ENCODE assay signal across 8 cellular contexts in genomic region chr7:55018361-55019328, GRCh38. TPM values are rescaled to one million over a fixed set of nuclear protein-coding genes. Genes with fewer than 3 reads are reported as not detected.
A peak's percentile ranks its signal among the peaks of the same experiment; 100 is the strongest.
DNase-seq lines count a peak whose midpoint lies in the region; ATAC-seq, FAIRE-seq and TF ChIP-seq lines count a peak whose summit lies in the region.

Gene EGFR (plus strand): TSS chr7:55019017. CDS start chr7:55019278, 261 bp downstream.

- H3K27me3 ChIP-seq in PC-9 (ENCODE audit: insufficient read depth, low read depth) (no peaks in the 10 kb centered on the region), endothelial cell of umbilical vein (ENCODE audit: control insufficient read depth in 2 of 2, insufficient read depth in 2 of 2, low read length in 2 of 2) (peaks cover 17 to 29% of the 10 kb centered on the region in 2 experiments), lung (ENCODE audit: control insufficient read depth, insufficient read depth) (no peaks in the 10 kb centered on the region), testis (no peaks in the 10 kb centered on the region)

- intact Hi-C loops in PC-9 (cut with micrococcal nuclease; ENCODE audit: unreplicated experiment), result loop anchor here (1.0 kb wide), 4 partner anchors 22 to 244 kb away; no protein-coding TSS in a partner anchor
- intact Hi-C loops in endothelial cell of umbilical vein (cut with micrococcal nuclease), result loop anchor here (1.0 to 10.0 kb wide), 3 partner anchors 114 to 237 kb away; no protein-coding TSS in a partner anchor
- intact Hi-C loops in testis (cut with DNase I; ENCODE audit: low total_unique reads), result no loop called here

- H3K27ac ChIP-seq in PC-9 (peak within 1 kb of the TSS; percentile 68), endothelial cell of umbilical vein (ENCODE audit: insufficient read depth, low read depth, low read length) (peak within 1 kb of the TSS; percentile 40), lung (ENCODE audit: low read depth in 1 of 2, low read length in 1 of 2) (peak within 1 kb of the TSS; percentile 84 to 96), testis (peak within 1 kb of the TSS; percentile 92 to 95)

- H3K4me2 ChIP-seq in PC-9 (peak within 1 kb of the TSS; percentile 85), endothelial cell of umbilical vein (ENCODE audit: insufficient read depth, low read length) (peak within 1 kb of the TSS; percentile 90)

- ATAC-seq in lung (ENCODE audit: insufficient read depth, low FRiP score) (peak; percentile 80), GM21528 (IDR thresholded peaks at IDR 0.05; ENCODE audit: low FRiP score, unreplicated experiment) (no peak)

- H3K9me3 ChIP-seq in PC-9 (ENCODE audit: insufficient read depth, low read depth), result no peaks in the 10 kb centered on the region; the same call in 1 of the 2 replicates
- no peaks in the 10 kb centered on the region for H3K9me3 ChIP-seq in endothelial cell of umbilical vein (replicated peaks; ENCODE audit: control insufficient read depth, insufficient read depth, low read length)
- peaks cover 0 to 3% of the 10 kb centered on the region in 2 donors for H3K9me3 ChIP-seq in lung (ENCODE audit: control insufficient read depth in 2 of 2, insufficient read depth in 1 of 2, low read length in 1 of 2)
- no peaks in the 10 kb centered on the region for H3K9me3 ChIP-seq in testis

- dilution Hi-C loops in endothelial cell of umbilical vein (cut with MboI; ENCODE audit: extremely low pct_ligation_motif_present, low sequenced_read_pairs), result no loop called here

- DNase-seq in NCI-H2227 (lab: John Stamatoyannopoulos, UW; ENCODE audit: unreplicated experiment) (peak; percentile 44), NCI-H2227 treated with DMSO at 0.1 percent for 48 hours (lab: John Stamatoyannopoulos, UW) (no peak), PC-9 (peak; percentile 80 to 96), endothelial cell of umbilical vein (ENCODE audit: low read depth, low spot score) (peak; percentile 64), lung (ENCODE audit: low spot score) (peak; percentile 86), testis (peak; percentile 82), NAMALWA (ENCODE audit: low spot score) (no peak)

- WGBS in lung, 2 donors, result 3 to 4% methylated on average over 63 to 98 of the region's 98 CpGs
- WGBS in testis, 2 donors, result 2% methylated on average over 30 to 96 of the region's 98 CpGs

- peaks cover 14% of the 10 kb centered on the region for H3K36me3 ChIP-seq in PC-9 (ENCODE audit: low read depth)
- no peaks in the 10 kb centered on the region for H3K36me3 ChIP-seq in endothelial cell of umbilical vein (ENCODE audit: control insufficient read depth in 2 of 2, extremely low read depth in 1 of 2, insufficient read depth in 2 of 2, low read length in 2 of 2)
- no peaks in the 10 kb centered on the region for H3K36me3 ChIP-seq in lung (ENCODE audit: control insufficient read depth in 2 of 2, insufficient read depth in 2 of 2, low read length in 2 of 2)
- no peaks in the 10 kb centered on the region for H3K36me3 ChIP-seq in testis (ENCODE audit: low read depth, missing control alignments)

- POLR2A ChIA-PET in PC-9 (lab: Charles Lee; ENCODE audit: unreplicated experiment) (interaction anchor here (0.6 to 1.4 kb wide), 19 partner anchors 10 to 565 kb away, joined by 3 to 11 read pairs (median 4); no protein-coding TSS in a partner anchor), endothelial cell of umbilical vein (lab: Charles Lee) (no interaction called here)

- peaks cover 19% of the 10 kb centered on the region for H4K20me1 ChIP-seq in PC-9 (ENCODE audit: insufficient read depth)
- H4K20me1 ChIP-seq in endothelial cell of umbilical vein (replicated peaks; ENCODE audit: control insufficient read depth, extremely low read depth, insufficient read depth, low read length), result no peaks in the 10 kb centered on the region

- CTCF ChIA-PET in PC-9 (lab: Charles Lee) (interaction anchor here (0.7 to 1.0 kb wide), 3 partner anchors 30 to 141 kb away, joined by 5 to 6 read pairs (median 5); no protein-coding TSS in a partner anchor), endothelial cell of umbilical vein (lab: Charles Lee) (interaction anchor here (0.6 to 3.8 kb wide), 16 partner anchors 11 to 397 kb away, joined by 3 to 39 read pairs (median 4); no protein-coding TSS in a partner anchor)

- H2AFZ ChIP-seq in PC-9 (peak within 1 kb of the TSS; percentile 70), endothelial cell of umbilical vein (ENCODE audit: low read depth, low read length) (peak within 1 kb of the TSS; percentile 94)

- H3K9ac ChIP-seq in endothelial cell of umbilical vein (replicated peaks; ENCODE audit: extremely low read depth, insufficient read depth, low read length), result peak within 1 kb of the TSS; percentile 44

- H3K4me3 ChIP-seq in PC-9 (peak within 1 kb of the TSS; percentile 79), endothelial cell of umbilical vein (replicated peaks in 1 of 3; ENCODE audit: insufficient read depth in 1 of 3, low read depth in 1 of 3, low read length in 3 of 3) (peak within 1 kb of the TSS; percentile 69 to 84 (median 74)), lung (peak within 1 kb of the TSS; percentile 89), testis (peak within 1 kb of the TSS; percentile 86 to 88)

- H3K9me2 ChIP-seq in PC-9 (ENCODE audit: insufficient read depth), result no peaks in the 10 kb centered on the region

- no peak for TF ChIP-seq POLR2A in endothelial cell of umbilical vein (IDR thresholded peaks at IDR 0.05; ENCODE audit: low read depth, low read length)
- TF ChIP-seq POLR2A in testis (IDR thresholded peaks at IDR 0.05), result peak; percentile 29

- H3K79me2 ChIP-seq in PC-9 (ENCODE audit: low read depth) (peaks cover 60% of the 10 kb centered on the region), endothelial cell of umbilical vein (ENCODE audit: control insufficient read depth, insufficient read depth, low read length) (peaks cover 3% of the 10 kb centered on the region)

- no peaks in the 10 kb centered on the region for H3K9me1 ChIP-seq in endothelial cell of umbilical vein (replicated peaks; ENCODE audit: control insufficient read depth, extremely low read depth, insufficient read depth, low read length)

- H3F3A ChIP-seq in PC-9 (ENCODE audit: insufficient read depth, low read depth), result peaks cover 6% of the 10 kb centered on the region; the same call in 1 of the 2 replicates

- TF ChIP-seq CTCF in PC-9 (conservative IDR thresholded peaks at IDR 0.05), result no peak
- no peak for TF ChIP-seq CTCF in endothelial cell of umbilical vein (IDR thresholded peaks at IDR 0.05; ENCODE audit: extremely low read depth in 1 of 2, insufficient read depth in 1 of 2, low read depth in 1 of 2, low read length in 2 of 2)
- TF ChIP-seq CTCF in lung (IDR thresholded peaks at IDR 0.05; ENCODE audit: control extremely low read depth, extremely low read depth), result no peak
- no peak for TF ChIP-seq CTCF in testis (IDR thresholded peaks at IDR 0.05)

- peak; percentile 72 for FAIRE-seq in endothelial cell of umbilical vein (lab: Jason Lieb, UNC)

- H3K4me1 ChIP-seq in PC-9 (replicated peaks; ENCODE audit: insufficient read depth) (peaks cover 37% of the 10 kb centered on the region), endothelial cell of umbilical vein (ENCODE audit: control insufficient read depth, extremely low read depth, insufficient read depth, low read length) (peaks cover 10% of the 10 kb centered on the region), lung (ENCODE audit: control insufficient read depth in 2 of 2, insufficient read depth in 2 of 2, low read length in 2 of 2) (peaks cover 0 to 10% of the 10 kb centered on the region in 2 donors), testis (peaks cover 11% of the 10 kb centered on the region)

- BruUV-seq in PC-9 (replicated peaks; lab: Mats Ljungman, UMichigan), result no TSS peak
- no TSS peak for BruUV-seq in endothelial cell of umbilical vein (replicated peaks; lab: Mats Ljungman, UMichigan)

TF ChIP-seq in endothelial cell of umbilical vein, 7 proteins besides CTCF, POLR2A, EP300 and RAD21:
- no peak for TF ChIP-seq GATA2 (IDR thresholded peaks at IDR 0.05; ENCODE audit: insufficient read depth, insufficient read length, low read depth, low read length)
- peak; percentile 30 for TF ChIP-seq POLR2AphosphoS5 (IDR thresholded peaks at IDR 0.05; ENCODE audit: insufficient read depth, low read depth, low read length)

RNA-seq across cellular contexts. Expression of gene EGFR, which starts in this region (rescaled TPM):
- total RNA-seq in PC-9 (2021), result 324 and 342 TPM in 2 replicates
- 4.1 and 5.0 TPM in 2 replicates for total RNA-seq in endothelial cell of umbilical vein
- 1.3 and 1.5 TPM in 2 replicates for polyA plus RNA-seq in endothelial cell of umbilical vein
- polyA plus RNA-seq in endothelial cell of umbilical vein (2011; cell fraction: cytosol; rRNA removed), result 1.1 and 1.3 TPM in 2 replicates
- polyA plus RNA-seq in endothelial cell of umbilical vein (2011; cell fraction: nucleus; rRNA removed), result 5.9 and 6.5 TPM in 2 replicates
- 4.5 and 4.6 TPM in 2 replicates for polyA plus RNA-seq in endothelial cell of umbilical vein (2012)
- polyA minus RNA-seq in endothelial cell of umbilical vein, result 5.4 and 7.0 TPM in 2 replicates
- polyA minus RNA-seq in endothelial cell of umbilical vein (2011; cell fraction: cytosol; rRNA and poly(A)+ RNA removed), result 35.1 TPM
- polyA minus RNA-seq in endothelial cell of umbilical vein (2011; cell fraction: nucleus; rRNA and poly(A)+ RNA removed), result 6.3 and 7.0 TPM in 2 replicates
- total RNA-seq in lung, result 10 to 100 TPM; 60.9 to 78.7 TPM
- polyA plus RNA-seq in lung, result 10 to 100 TPM; 11.6 to 13.3 TPM
- 10 to 100 TPM; 18.2 to 45.0 TPM for total RNA-seq in testis
- 11.0 TPM for polyA plus RNA-seq in testis (ENCODE audit: insufficient read depth, low read depth, low replicate concordance)

Comparison
In these comparisons a context has a peak if more than half of its experiments do, and no peak if none do; other contexts are left out.
1. DNase-seq: peak in NCI-H2227 (single experiment), PC-9 (2 of 2), endothelial cell of umbilical vein (single experiment), lung (single experiment) and testis (single experiment); none in NCI-H2227 treated with DMSO at 0.1 percent for 48 hours (single experiment) and NAMALWA (single experiment).
2. H3K27ac ChIP-seq: peak in every context shown above with its lines; median percentile 94 in testis; 90 in lung; 68 in PC-9; 40 in endothelial cell of umbilical vein.
3. Peak in every context shown above with its lines, with median percentiles within 50 percentile points of each other: H3K4me3 ChIP-seq.